8 cellular contexts compared by ENCODE assay signal in genomic region chr12:47705571-47706425, GRCh38. TPM values are rescaled to one million over a fixed set of nuclear protein-coding genes. Genes with fewer than 3 reads are reported as not detected.
DNase-seq lines count a peak whose midpoint lies in the region; ATAC-seq, FAIRE-seq and TF ChIP-seq lines count a peak whose summit lies in the region.

TSS of gene RPAP3 (minus strand) at chr12:47706030. CDS start at chr12:47702840, 3,190 bp downstream.

- BruUV-seq in Calu3 (replicated peaks; lab: Mats Ljungman, UMichigan) (no TSS peak), endothelial cell of umbilical vein (replicated peaks; lab: Mats Ljungman, UMichigan) (no TSS peak)

- POLR2A ChIA-PET in endothelial cell of umbilical vein (lab: Charles Lee) = interaction anchor here (0.6 to 0.7 kb wide), 2 partner anchors 123 to 468 kb away, joined by 3 to 4 read pairs; no protein-coding TSS in a partner anchor

- peak; percentile 78 for ATAC-seq in GM21423 (IDR thresholded peaks at IDR 0.05; ENCODE audit: unreplicated experiment)

- H3K27ac Mint-ChIP-seq in Calu3 (ENCODE audit: unreplicated experiment) = peak within 1 kb of the TSS; percentile 90

- H3K4me2 ChIP-seq in OCI-LY3 (ENCODE audit: low read length) (peak within 1 kb of the TSS; percentile 98), endothelial cell of umbilical vein (ENCODE audit: insufficient read depth, low read length) (peak within 1 kb of the TSS; percentile 98)

- H3K9me3 ChIP-seq in HUES64 (ENCODE audit: insufficient read depth, low read depth, low read length) (no peaks in the 10 kb centered on the region), OCI-LY3 (ENCODE audit: insufficient read depth, low read length) (no peaks in the 10 kb centered on the region), endothelial cell of umbilical vein (replicated peaks; ENCODE audit: control insufficient read depth, insufficient read depth, low read length) (no peaks in the 10 kb centered on the region)

- H3K4me3 Mint-ChIP-seq in Calu3 (ENCODE audit: low read depth, unreplicated experiment) = peak within 1 kb of the TSS; percentile 69

- H3K79me2 ChIP-seq in OCI-LY3 (ENCODE audit: low read length) = peaks cover 81% of the 10 kb centered on the region
- peaks cover 22% of the 10 kb centered on the region for H3K79me2 ChIP-seq in endothelial cell of umbilical vein (ENCODE audit: control insufficient read depth, insufficient read depth, low read length)

- TF ChIP-seq CTCF in Calu3 (IDR thresholded peaks at IDR 0.05; ENCODE audit: unreplicated experiment) (peak; percentile 61), OCI-LY3 (IDR thresholded peaks at IDR 0.05; ENCODE audit: low read depth, low read length) (peak; percentile 63), endothelial cell of umbilical vein (IDR thresholded peaks at IDR 0.05; ENCODE audit: extremely low read depth in 1 of 2, insufficient read depth in 1 of 2, low read depth in 1 of 2, low read length in 2 of 2) (peak; percentile 62 to 78)

- H4K20me1 ChIP-seq in OCI-LY3 (ENCODE audit: insufficient read depth, low read length) = peaks cover 19% of the 10 kb centered on the region
- no peaks in the 10 kb centered on the region for H4K20me1 ChIP-seq in endothelial cell of umbilical vein (replicated peaks; ENCODE audit: control insufficient read depth, extremely low read depth, insufficient read depth, low read length)

- H3K36me3 ChIP-seq in HUES64 (ENCODE audit: insufficient read depth, low read length) = peaks cover 16% of the 10 kb centered on the region
- peaks cover 7% of the 10 kb centered on the region for H3K36me3 ChIP-seq in OCI-LY3 (replicated peaks; ENCODE audit: low read depth, low read length)
- peaks cover 0 to 3% of the 10 kb centered on the region in 2 experiments for H3K36me3 ChIP-seq in endothelial cell of umbilical vein (ENCODE audit: control insufficient read depth in 2 of 2, extremely low read depth in 1 of 2, insufficient read depth in 2 of 2, low read length in 2 of 2)

- H3K9me1 ChIP-seq in endothelial cell of umbilical vein (replicated peaks; ENCODE audit: control insufficient read depth, extremely low read depth, insufficient read depth, low read length) = no peaks in the 10 kb centered on the region

- FAIRE-seq in endothelial cell of umbilical vein (lab: Jason Lieb, UNC) = peak; percentile 97

- no peaks in the 10 kb centered on the region for H3K9me3 Mint-ChIP-seq in Calu3 (ENCODE audit: low read depth, unreplicated experiment)

- no peaks in the 10 kb centered on the region for H3K27me3 Mint-ChIP-seq in Calu3 (ENCODE audit: unreplicated experiment)

- DNase-seq in Calu3 (peak; percentile 95), endothelial cell of umbilical vein (ENCODE audit: low read depth, low spot score) (peak; percentile 93), midbrain (lab: John Stamatoyannopoulos, UW) (peak; percentile 90)
- peak; percentile 99 for DNase-seq in activated CD8-positive, alpha-beta memory T cell treated with anti-CD3 and anti-CD28 coated beads, Interleukin-2, amount 50 U/mL, for 48 hours
- peak; percentile 97 to 98 for DNase-seq in stimulated activated CD8-positive, alpha-beta memory T cell treated with anti-CD3 and anti-CD28 coated beads, Interleukin-2, amount 100 ng/mL, for 1 hour (ENCODE audit: low read depth in 2 of 2)

- WGBS in HUES64 = 0% methylated on average over 66 of the region's 66 CpGs

- TF ChIP-seq POLR2A in endothelial cell of umbilical vein (IDR thresholded peaks at IDR 0.05; ENCODE audit: low read depth, low read length) = peak; percentile 87

- H3K9ac ChIP-seq in HUES64 (ENCODE audit: low read depth, low read length) (peak within 1 kb of the TSS; percentile 70), OCI-LY3 (ENCODE audit: low read length) (peak within 1 kb of the TSS; percentile 91), endothelial cell of umbilical vein (replicated peaks; ENCODE audit: extremely low read depth, insufficient read depth, low read length) (peak within 1 kb of the TSS; percentile 88)

- H3K4me1 ChIP-seq in HUES64 (ENCODE audit: insufficient read depth, low read length) (peaks cover 6% of the 10 kb centered on the region; the same call in 1 of the 2 replicates), OCI-LY3 (ENCODE audit: low read length) (peaks cover 48% of the 10 kb centered on the region), endothelial cell of umbilical vein (ENCODE audit: control insufficient read depth, extremely low read depth, insufficient read depth, low read length) (peaks cover 14% of the 10 kb centered on the region)

- CTCF ChIA-PET in Calu3 (lab: Charles Lee) (interaction anchor here (0.6 to 1.2 kb wide), 6 partner anchors 10 to 873 kb away, joined by 3 to 8 read pairs (median 3); no protein-coding TSS in a partner anchor), endothelial cell of umbilical vein (lab: Charles Lee) (interaction anchor here (0.6 to 2.9 kb wide), 12 partner anchors 11 to 244 kb away, joined by 3 to 19 read pairs (median 4); partner anchors contain the start of gene RAPGEF3)

- H3K4me3 ChIP-seq in HUES64 (ENCODE audit: low read length) (peak within 1 kb of the TSS; percentile 87), OCI-LY3 (ENCODE audit: low read length) (peak within 1 kb of the TSS; percentile 82), endothelial cell of umbilical vein (replicated peaks in 1 of 3; ENCODE audit: insufficient read depth in 1 of 3, low read depth in 1 of 3, low read length in 3 of 3) (peak within 1 kb of the TSS; percentile 65 to 90 (median 83))

- peak within 1 kb of the TSS; percentile 73 for H3K27ac ChIP-seq in HUES64 (ENCODE audit: low read depth, low read length)
- peak within 1 kb of the TSS; percentile 97 for H3K27ac ChIP-seq in OCI-LY3 (ENCODE audit: low read length)
- peak within 1 kb of the TSS; percentile 61 for H3K27ac ChIP-seq in endothelial cell of umbilical vein (ENCODE audit: insufficient read depth, low read depth, low read length)

- no peaks in the 10 kb centered on the region for H3K27me3 ChIP-seq in HUES64 (ENCODE audit: insufficient read depth, low read length)
- H3K27me3 ChIP-seq in OCI-LY3 (ENCODE audit: low read depth, low read length) = no peaks in the 10 kb centered on the region
- H3K27me3 ChIP-seq in endothelial cell of umbilical vein (ENCODE audit: control insufficient read depth in 2 of 2, insufficient read depth in 2 of 2, low read length in 2 of 2) = no peaks in the 10 kb centered on the region

- intact Hi-C loops in Calu3 (cut with micrococcal nuclease; ENCODE audit: unreplicated experiment) = no loop called here
- intact Hi-C loops in endothelial cell of umbilical vein (cut with micrococcal nuclease) = no loop called here

- H3K4me1 Mint-ChIP-seq in Calu3 (ENCODE audit: low read depth, unreplicated experiment) = peaks cover 23% of the 10 kb centered on the region

- dilution Hi-C loops in endothelial cell of umbilical vein (cut with MboI; ENCODE audit: extremely low pct_ligation_motif_present, low sequenced_read_pairs) = no loop called here

- H2AFZ ChIP-seq in OCI-LY3 (ENCODE audit: low read depth, low read length) (0 out of 2 replicates have a peak within 1 kb of the TSS, but pooled peaks have one; percentile 24), endothelial cell of umbilical vein (ENCODE audit: low read depth, low read length) (peak within 1 kb of the TSS; percentile 95)

- H3K36me3 Mint-ChIP-seq in Calu3 (ENCODE audit: insufficient read depth, unreplicated experiment) = peaks cover 21% of the 10 kb centered on the region

TF ChIP-seq in endothelial cell of umbilical vein, 7 proteins besides CTCF, POLR2A, EP300 and RAD21:
- TF ChIP-seq MYC (IDR thresholded peaks at IDR 0.05; ENCODE audit: low read depth, low read length) (peak; percentile 31), POLR2AphosphoS5 (IDR thresholded peaks at IDR 0.05; ENCODE audit: insufficient read depth, low read depth, low read length) (peak; percentile 94), FOS (IDR thresholded peaks at IDR 0.05; ENCODE audit: borderline replicate concordance, insufficient read depth, low read length) (peak; percentile 71), JUN (IDR thresholded peaks at IDR 0.05; ENCODE audit: borderline replicate concordance, insufficient read depth, insufficient read length, low read depth) (no peak), MAX (IDR thresholded peaks at IDR 0.05; ENCODE audit: insufficient read depth, insufficient read length) (no peak)

RNA-seq across cellular contexts. Expression of gene RPAP3, which starts in this region (rescaled TPM):
- total RNA-seq in Calu3 (2022) (29.7 and 33.5 TPM in 2 replicates), endothelial cell of umbilical vein (29.8 and 32.5 TPM in 2 replicates)
- polyA plus RNA-seq in HUES64 (2013, experiment 1 of 2) = 40.2 TPM
- 42.5 TPM for polyA plus RNA-seq in HUES64 (2013, experiment 2 of 2)
- polyA plus RNA-seq in endothelial cell of umbilical vein = 2.0 and 3.9 TPM in 2 replicates
- polyA plus RNA-seq in endothelial cell of umbilical vein (2011; cell fraction: cytosol; rRNA removed) = 10.4 and 11.0 TPM in 2 replicates
- 9.6 and 14.9 TPM in 2 replicates for polyA plus RNA-seq in endothelial cell of umbilical vein (2011; cell fraction: nucleus; rRNA removed)
- polyA plus RNA-seq in endothelial cell of umbilical vein (2012) = 21.7 and 31.8 TPM in 2 replicates
- 2.0 and 4.5 TPM in 2 replicates for polyA minus RNA-seq in endothelial cell of umbilical vein
- polyA minus RNA-seq in endothelial cell of umbilical vein (2011; cell fraction: cytosol; rRNA and poly(A)+ RNA removed) = 12.3 TPM
- polyA minus RNA-seq in endothelial cell of umbilical vein (2011; cell fraction: nucleus; rRNA and poly(A)+ RNA removed) = 10.7 and 12.8 TPM in 2 replicates

Comparison
In these comparisons a context has a peak if more than half of its experiments do, and no peak if none do; other contexts are left out.
1. Peak in every context shown above with its lines: DNase-seq, ATAC-seq, H3K4me3 ChIP-seq and H3K27ac ChIP-seq.